1 cellular context compared by ENCODE assay signal in the genomic region with DNA sequence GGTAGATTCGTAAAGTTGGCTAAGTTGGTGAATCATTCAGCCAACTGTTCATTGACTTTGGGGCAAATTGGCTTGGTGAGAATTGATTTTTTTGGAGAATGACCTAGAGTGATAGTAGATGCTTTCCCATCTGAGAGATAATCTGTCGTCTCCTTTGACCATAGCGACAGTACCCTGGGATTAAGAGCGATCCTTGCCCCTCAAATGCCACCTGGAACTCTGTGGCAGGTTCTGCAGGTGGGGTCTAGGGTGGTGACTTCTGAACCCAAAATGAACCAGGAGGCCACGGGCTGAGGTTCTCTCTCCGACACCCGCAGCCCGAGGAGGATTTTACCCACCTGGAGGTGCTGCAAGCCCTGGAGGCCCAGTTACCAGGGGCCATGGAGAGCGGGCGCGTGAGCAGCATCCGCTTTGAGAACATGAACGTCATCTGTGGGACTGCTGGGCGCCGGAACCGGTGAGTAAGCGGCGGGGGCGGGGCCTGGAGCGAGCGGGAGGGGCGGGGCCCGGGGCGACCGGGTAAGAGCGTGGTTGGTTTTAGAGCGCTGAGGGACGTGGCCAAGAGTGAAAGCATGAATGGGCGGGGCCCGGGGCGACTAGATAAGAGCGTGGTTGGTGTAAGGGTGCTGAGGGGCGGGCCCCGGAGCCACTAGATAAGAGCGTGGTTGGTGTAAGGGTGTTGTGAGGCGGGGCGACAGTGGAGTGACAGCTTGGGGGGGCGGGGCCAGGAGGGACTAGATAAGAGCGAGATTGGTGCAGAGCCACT.
TF ChIP-seq lines count a peak whose summit lies in the region.

No MANE protein-coding gene starts in this region.

TF ChIP-seq in K562, 482 proteins besides CTCF, POLR2A, EP300 and RAD21 (continued from another document and continues in another):
- TF ChIP-seq, protein P1, sequence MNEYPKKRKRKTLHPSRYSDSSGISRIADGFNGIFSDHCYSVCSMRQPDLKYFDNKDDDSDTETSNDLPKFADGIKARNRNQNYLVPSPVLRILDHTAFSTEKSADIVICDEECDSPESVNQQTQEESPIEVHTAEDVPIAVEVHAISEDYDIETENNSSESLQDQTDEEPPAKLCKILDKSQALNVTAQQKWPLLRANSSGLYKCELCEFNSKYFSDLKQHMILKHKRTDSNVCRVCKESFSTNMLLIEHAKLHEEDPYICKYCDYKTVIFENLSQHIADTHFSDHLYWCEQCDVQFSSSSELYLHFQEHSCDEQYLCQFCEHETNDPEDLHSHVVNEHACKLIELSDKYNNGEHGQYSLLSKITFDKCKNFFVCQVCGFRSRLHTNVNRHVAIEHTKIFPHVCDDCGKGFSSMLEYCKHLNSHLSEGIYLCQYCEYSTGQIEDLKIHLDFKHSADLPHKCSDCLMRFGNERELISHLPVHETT (CRISPR knock-in tag; conservative IDR thresholded peaks at IDR 0.05 in 1 of 2, IDR thresholded peaks at IDR 0.05 in 1 of 2), result peak in 1 of 2 experiments; percentile 36; a peak in 1 of 4 replicates
- no peak for TF ChIP-seq ZNF146 (CRISPR knock-in tag; IDR thresholded peaks at IDR 0.05; ENCODE audit: unreplicated experiment)
- no peak for TF ChIP-seq NCOR1 (IDR thresholded peaks at IDR 0.05)
- TF ChIP-seq, protein P2, sequence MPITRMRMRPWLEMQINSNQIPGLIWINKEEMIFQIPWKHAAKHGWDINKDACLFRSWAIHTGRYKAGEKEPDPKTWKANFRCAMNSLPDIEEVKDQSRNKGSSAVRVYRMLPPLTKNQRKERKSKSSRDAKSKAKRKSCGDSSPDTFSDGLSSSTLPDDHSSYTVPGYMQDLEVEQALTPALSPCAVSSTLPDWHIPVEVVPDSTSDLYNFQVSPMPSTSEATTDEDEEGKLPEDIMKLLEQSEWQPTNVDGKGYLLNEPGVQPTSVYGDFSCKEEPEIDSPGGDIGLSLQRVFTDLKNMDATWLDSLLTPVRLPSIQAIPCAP (CRISPR knock-in tag; IDR thresholded peaks at IDR 0.05; ENCODE audit: borderline replicate concordance), result no peak
- no peak for TF ChIP-seq TCF7 (IDR thresholded peaks at IDR 0.05; ENCODE audit: borderline replicate concordance)
- TF ChIP-seq, protein P3, sequence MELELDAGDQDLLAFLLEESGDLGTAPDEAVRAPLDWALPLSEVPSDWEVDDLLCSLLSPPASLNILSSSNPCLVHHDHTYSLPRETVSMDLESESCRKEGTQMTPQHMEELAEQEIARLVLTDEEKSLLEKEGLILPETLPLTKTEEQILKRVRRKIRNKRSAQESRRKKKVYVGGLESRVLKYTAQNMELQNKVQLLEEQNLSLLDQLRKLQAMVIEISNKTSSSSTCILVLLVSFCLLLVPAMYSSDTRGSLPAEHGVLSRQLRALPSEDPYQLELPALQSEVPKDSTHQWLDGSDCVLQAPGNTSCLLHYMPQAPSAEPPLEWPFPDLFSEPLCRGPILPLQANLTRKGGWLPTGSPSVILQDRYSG (tag; conservative IDR thresholded peaks at IDR 0.05; ENCODE audit: low read depth), result 0 out of 2 replicates have a peak, but pooled peaks have one; percentile 11
- TF ChIP-seq HLTF (IDR thresholded peaks at IDR 0.05), result no peak
- TF ChIP-seq, protein P4, sequence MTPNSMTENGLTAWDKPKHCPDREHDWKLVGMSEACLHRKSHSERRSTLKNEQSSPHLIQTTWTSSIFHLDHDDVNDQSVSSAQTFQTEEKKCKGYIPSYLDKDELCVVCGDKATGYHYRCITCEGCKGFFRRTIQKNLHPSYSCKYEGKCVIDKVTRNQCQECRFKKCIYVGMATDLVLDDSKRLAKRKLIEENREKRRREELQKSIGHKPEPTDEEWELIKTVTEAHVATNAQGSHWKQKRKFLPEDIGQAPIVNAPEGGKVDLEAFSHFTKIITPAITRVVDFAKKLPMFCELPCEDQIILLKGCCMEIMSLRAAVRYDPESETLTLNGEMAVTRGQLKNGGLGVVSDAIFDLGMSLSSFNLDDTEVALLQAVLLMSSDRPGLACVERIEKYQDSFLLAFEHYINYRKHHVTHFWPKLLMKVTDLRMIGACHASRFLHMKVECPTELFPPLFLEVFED (CRISPR knock-in tag; conservative IDR thresholded peaks at IDR 0.05), result no peak
- no peak for TF ChIP-seq FOXJ3 (CRISPR knock-in tag; IDR thresholded peaks at IDR 0.05)
- no peak for TF ChIP-seq ZBTB7A (IDR thresholded peaks at IDR 0.05; ENCODE audit: borderline replicate concordance, control insufficient read depth, low read depth, low read length)
- TF ChIP-seq SNIP1 (IDR thresholded peaks at IDR 0.05; ENCODE audit: low read depth), result no peak
- no peak for TF ChIP-seq ZNF140 (CRISPR knock-in tag; IDR thresholded peaks at IDR 0.05)
- no peak for TF ChIP-seq KAT2B (IDR thresholded peaks at IDR 0.05; ENCODE audit: low read depth, low read length)
- TF ChIP-seq CBFB (CRISPR knock-in tag; IDR thresholded peaks at IDR 0.05), result no peak
- TF ChIP-seq ELF4 (CRISPR knock-in tag; IDR thresholded peaks at IDR 0.05), result no peak
- no peak for TF ChIP-seq BMI1 (IDR thresholded peaks at IDR 0.05; ENCODE audit: low read length)
- no peak for TF ChIP-seq SMARCA5 (IDR thresholded peaks at IDR 0.05)
- no peak for TF ChIP-seq PCBP2 (IDR thresholded peaks at IDR 0.05; ENCODE audit: low read depth, low read length, poor library complexity, severe bottlenecking)
- TF ChIP-seq MBD2 (IDR thresholded peaks at IDR 0.05; ENCODE audit: borderline replicate concordance, low read depth), result peak; percentile 48; the same call in 1 of the 2 replicates
- peak; percentile 80 for TF ChIP-seq ZNF589 (CRISPR knock-in tag; IDR thresholded peaks at IDR 0.05; ENCODE audit: low read depth)
- TF ChIP-seq, protein P5, sequence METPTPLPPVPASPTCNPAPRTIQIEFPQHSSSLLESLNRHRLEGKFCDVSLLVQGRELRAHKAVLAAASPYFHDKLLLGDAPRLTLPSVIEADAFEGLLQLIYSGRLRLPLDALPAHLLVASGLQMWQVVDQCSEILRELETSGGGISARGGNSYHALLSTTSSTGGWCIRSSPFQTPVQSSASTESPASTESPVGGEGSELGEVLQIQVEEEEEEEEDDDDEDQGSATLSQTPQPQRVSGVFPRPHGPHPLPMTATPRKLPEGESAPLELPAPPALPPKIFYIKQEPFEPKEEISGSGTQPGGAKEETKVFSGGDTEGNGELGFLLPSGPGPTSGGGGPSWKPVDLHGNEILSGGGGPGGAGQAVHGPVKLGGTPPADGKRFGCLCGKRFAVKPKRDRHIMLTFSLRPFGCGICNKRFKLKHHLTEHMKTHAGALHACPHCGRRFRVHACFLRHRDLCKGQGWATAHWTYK (CRISPR knock-in tag; IDR thresholded peaks at IDR 0.05), result no peak
- TF ChIP-seq HNRNPK (IDR thresholded peaks at IDR 0.05; ENCODE audit: low read depth, low read length, poor library complexity, severe bottlenecking), result no peak
- TF ChIP-seq RBM22 (IDR thresholded peaks at IDR 0.05; ENCODE audit: low read depth, low read length, poor library complexity, severe bottlenecking), result no peak
- TF ChIP-seq, protein P6, sequence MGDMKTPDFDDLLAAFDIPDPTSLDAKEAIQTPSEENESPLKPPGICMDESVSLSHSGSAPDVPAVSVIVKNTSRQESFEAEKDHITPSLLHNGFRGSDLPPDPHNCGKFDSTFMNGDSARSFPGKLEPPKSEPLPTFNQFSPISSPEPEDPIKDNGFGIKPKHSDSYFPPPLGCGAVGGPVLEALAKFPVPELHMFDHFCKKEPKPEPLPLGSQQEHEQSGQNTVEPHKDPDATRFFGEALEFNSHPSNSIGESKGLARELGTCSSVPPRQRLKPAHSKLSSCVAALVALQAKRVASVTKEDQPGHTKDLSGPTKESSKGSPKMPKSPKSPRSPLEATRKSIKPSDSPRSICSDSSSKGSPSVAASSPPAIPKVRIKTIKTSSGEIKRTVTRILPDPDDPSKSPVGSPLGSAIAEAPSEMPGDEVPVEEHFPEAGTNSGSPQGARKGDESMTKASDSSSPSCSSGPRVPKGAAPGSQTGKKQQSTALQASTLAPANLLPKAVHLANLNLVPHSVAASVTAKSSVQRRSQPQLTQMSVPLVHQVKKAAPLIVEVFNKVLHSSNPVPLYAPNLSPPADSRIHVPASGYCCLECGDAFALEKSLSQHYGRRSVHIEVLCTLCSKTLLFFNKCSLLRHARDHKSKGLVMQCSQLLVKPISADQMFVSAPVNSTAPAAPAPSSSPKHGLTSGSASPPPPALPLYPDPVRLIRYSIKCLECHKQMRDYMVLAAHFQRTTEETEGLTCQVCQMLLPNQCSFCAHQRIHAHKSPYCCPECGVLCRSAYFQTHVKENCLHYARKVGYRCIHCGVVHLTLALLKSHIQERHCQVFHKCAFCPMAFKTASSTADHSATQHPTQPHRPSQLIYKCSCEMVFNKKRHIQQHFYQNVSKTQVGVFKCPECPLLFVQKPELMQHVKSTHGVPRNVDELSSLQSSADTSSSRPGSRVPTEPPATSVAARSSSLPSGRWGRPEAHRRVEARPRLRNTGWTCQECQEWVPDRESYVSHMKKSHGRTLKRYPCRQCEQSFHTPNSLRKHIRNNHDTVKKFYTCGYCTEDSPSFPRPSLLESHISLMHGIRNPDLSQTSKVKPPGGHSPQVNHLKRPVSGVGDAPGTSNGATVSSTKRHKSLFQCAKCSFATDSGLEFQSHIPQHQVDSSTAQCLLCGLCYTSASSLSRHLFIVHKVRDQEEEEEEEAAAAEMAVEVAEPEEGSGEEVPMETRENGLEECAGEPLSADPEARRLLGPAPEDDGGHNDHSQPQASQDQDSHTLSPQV (IDR thresholded peaks at IDR 0.05), result peak; percentile 52
- TF ChIP-seq GABPB1 (CRISPR knock-in tag; IDR thresholded peaks at IDR 0.05), result no peak
- no peak for TF ChIP-seq HIVEP1 (CRISPR knock-in tag; IDR thresholded peaks at IDR 0.05)
- 0 out of 2 replicates have a peak, but pooled peaks have one; percentile 5 for TF ChIP-seq NR2C1 (IDR thresholded peaks at IDR 0.05)
- TF ChIP-seq NR2C1 (tag; IDR thresholded peaks at IDR 0.05), result 0 out of 2 replicates have a peak, but pooled peaks have one; percentile 20
- TF ChIP-seq ZNF444 (CRISPR knock-in tag; IDR thresholded peaks at IDR 0.05), result no peak
- no peak for TF ChIP-seq ZNF23 (CRISPR knock-in tag; IDR thresholded peaks at IDR 0.05)
- peak; percentile 6; the same call in 1 of the 2 replicates for TF ChIP-seq ARID1B (IDR thresholded peaks at IDR 0.05)
- TF ChIP-seq ETS2 (tag; IDR thresholded peaks at IDR 0.05; ENCODE audit: borderline replicate concordance, poor library complexity, severe bottlenecking), result no peak
- TF ChIP-seq SIRT6 (IDR thresholded peaks at IDR 0.05; ENCODE audit: low read depth, low read length), result no peak
- TF ChIP-seq NR1H2 (CRISPR knock-in tag; IDR thresholded peaks at IDR 0.05), result no peak
- TF ChIP-seq ZNF79 (CRISPR knock-in tag; IDR thresholded peaks at IDR 0.05; ENCODE audit: low read depth), result no peak
- no peak for TF ChIP-seq DACH1 (IDR thresholded peaks at IDR 0.05; ENCODE audit: partially characterized antibody)
- TF ChIP-seq, protein P7, sequence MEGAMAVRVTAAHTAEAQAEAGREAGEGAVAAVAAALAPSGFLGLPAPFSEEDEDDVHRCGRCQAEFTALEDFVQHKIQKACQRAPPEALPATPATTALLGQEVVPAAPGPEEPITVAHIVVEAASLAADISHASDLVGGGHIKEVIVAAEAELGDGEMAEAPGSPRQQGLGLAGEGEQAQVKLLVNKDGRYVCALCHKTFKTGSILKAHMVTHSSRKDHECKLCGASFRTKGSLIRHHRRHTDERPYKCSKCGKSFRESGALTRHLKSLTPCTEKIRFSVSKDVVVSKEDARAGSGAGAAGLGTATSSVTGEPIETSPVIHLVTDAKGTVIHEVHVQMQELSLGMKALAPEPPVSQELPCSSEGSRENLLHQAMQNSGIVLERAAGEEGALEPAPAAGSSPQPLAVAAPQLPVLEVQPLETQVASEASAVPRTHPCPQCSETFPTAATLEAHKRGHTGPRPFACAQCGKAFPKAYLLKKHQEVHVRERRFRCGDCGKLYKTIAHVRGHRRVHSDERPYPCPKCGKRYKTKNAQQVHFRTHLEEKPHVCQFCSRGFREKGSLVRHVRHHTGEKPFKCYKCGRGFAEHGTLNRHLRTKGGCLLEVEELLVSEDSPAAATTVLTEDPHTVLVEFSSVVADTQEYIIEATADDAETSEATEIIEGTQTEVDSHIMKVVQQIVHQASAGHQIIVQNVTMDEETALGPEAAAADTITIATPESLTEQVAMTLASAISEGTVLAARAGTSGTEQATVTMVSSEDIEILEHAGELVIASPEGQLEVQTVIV (CRISPR knock-in tag; IDR thresholded peaks at IDR 0.05; ENCODE audit: borderline replicate concordance), result no peak
- no peak for TF ChIP-seq CREBBP (IDR thresholded peaks at IDR 0.05; ENCODE audit: low read depth, low read length)
- TF ChIP-seq, protein P8, sequence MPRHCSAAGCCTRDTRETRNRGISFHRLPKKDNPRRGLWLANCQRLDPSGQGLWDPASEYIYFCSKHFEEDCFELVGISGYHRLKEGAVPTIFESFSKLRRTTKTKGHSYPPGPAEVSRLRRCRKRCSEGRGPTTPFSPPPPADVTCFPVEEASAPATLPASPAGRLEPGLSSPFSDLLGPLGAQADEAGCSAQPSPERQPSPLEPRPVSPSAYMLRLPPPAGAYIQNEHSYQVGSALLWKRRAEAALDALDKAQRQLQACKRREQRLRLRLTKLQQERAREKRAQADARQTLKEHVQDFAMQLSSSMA (CRISPR knock-in tag; IDR thresholded peaks at IDR 0.05), result no peak
- peak; percentile 54; the same call in 1 of the 2 replicates for TF ChIP-seq C11orf30 (IDR thresholded peaks at IDR 0.05; ENCODE audit: low read depth)
- TF ChIP-seq PTTG1 (tag; IDR thresholded peaks at IDR 0.05; ENCODE audit: low read depth), result no peak
- no peak for TF ChIP-seq TEAD2 (tag; IDR thresholded peaks at IDR 0.05)
- TF ChIP-seq, protein P9, sequence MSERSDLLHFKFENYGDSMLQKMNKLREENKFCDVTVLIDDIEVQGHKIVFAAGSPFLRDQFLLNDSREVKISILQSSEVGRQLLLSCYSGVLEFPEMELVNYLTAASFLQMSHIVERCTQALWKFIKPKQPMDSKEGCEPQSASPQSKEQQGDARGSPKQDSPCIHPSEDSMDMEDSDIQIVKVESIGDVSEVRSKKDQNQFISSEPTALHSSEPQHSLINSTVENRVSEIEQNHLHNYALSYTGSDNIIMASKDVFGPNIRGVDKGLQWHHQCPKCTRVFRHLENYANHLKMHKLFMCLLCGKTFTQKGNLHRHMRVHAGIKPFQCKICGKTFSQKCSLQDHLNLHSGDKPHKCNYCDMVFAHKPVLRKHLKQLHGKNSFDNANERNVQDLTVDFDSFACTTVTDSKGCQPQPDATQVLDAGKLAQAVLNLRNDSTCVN (CRISPR knock-in tag; IDR thresholded peaks at IDR 0.05), result no peak
- TF ChIP-seq, protein P10, sequence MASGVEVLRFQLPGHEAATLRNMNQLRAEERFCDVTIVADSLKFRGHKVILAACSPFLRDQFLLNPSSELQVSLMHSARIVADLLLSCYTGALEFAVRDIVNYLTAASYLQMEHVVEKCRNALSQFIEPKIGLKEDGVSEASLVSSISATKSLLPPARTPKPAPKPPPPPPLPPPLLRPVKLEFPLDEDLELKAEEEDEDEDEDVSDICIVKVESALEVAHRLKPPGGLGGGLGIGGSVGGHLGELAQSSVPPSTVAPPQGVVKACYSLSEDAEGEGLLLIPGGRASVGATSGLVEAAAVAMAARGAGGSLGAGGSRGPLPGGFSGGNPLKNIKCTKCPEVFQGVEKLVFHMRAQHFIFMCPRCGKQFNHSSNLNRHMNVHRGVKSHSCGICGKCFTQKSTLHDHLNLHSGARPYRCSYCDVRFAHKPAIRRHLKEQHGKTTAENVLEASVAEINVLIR (CRISPR knock-in tag; IDR thresholded peaks at IDR 0.05), result peak; percentile 53; the same call in 1 of the 2 replicates
- peak; percentile 93; the same call in 1 of the 2 replicates for TF ChIP-seq ZC3H4 (CRISPR knock-in tag; IDR thresholded peaks at IDR 0.05; ENCODE audit: borderline replicate concordance)
- TF ChIP-seq RCOR1 (IDR thresholded peaks at IDR 0.05; ENCODE audit: borderline replicate concordance in 1 of 2, low read depth in 2 of 2, low read length in 2 of 2), result 0 out of 4 replicates have a peak, but pooled peaks of 1 of the 2 experiments have one; percentile 37
- no peak for TF ChIP-seq ZNF699 (CRISPR knock-in tag; IDR thresholded peaks at IDR 0.05; ENCODE audit: insufficient replicate concordance)
- TF ChIP-seq FOXM1 (IDR thresholded peaks at IDR 0.05; ENCODE audit: low read depth), result no peak
- TF ChIP-seq FOXM1 (CRISPR knock-in tag; IDR thresholded peaks at IDR 0.05; ENCODE audit: low read depth), result no peak
